3 cellular contexts compared by ENCODE assay signal in genomic region chr13:73048615-73049014, GRCh38. TPM values are rescaled to one million over a fixed set of nuclear protein-coding genes. Genes with fewer than 3 reads are reported as not detected.
A peak's percentile ranks its signal among the peaks of the same experiment; 100 is the strongest.
DNase-seq lines count a peak whose midpoint lies in the region; ATAC-seq, FAIRE-seq and TF ChIP-seq lines count a peak whose summit lies in the region.
"Not testable (repeated sequence)": the region's sequence is repeated elsewhere in the genome, so short reads cannot be mapped to it uniquely, and the experiment has no call there.

No MANE protein-coding gene starts in this region.

- H3K9me3 Mint-ChIP-seq in progenitor cell of endocrine pancreas (ENCODE audit: low read depth) = not testable (repeated sequence)

- H3K4me3 ChIP-seq in A549; HepG2 (replicated peaks in 1 of 3; ENCODE audit: insufficient read depth in 1 of 3, low read depth in 2 of 3, low read length in 3 of 3): not testable (repeated sequence)

- CTCF ChIA-PET in A549 (lab: Yijun Ruan, JAX) = interaction anchor here (1.0 to 1.3 kb wide), 2 partner anchors 9 to 206 kb away, joined by 3 read pairs; no protein-coding TSS in a partner anchor
- CTCF ChIA-PET in HepG2 (lab: Yijun Ruan, JAX; ENCODE audit: low intra/inter-chr PET ratio, low total read pairs) = not testable (repeated sequence)

- H3K4me1 ChIP-seq in A549 (peaks cover 24% of the 10 kb centered on the region), HepG2 (ENCODE audit: insufficient read depth, low read length) (peaks cover 12% of the 10 kb centered on the region)

- BruUV-seq in HepG2 (replicated peaks; lab: Mats Ljungman, UMichigan) = not testable (repeated sequence)

- intact Hi-C loops in HepG2 (cut with micrococcal nuclease; ENCODE audit: unreplicated experiment) = not testable (repeated sequence)

- not testable (repeated sequence) for H3K36me3 Mint-ChIP-seq in progenitor cell of endocrine pancreas (ENCODE audit: insufficient read depth)

- not testable (repeated sequence) for H3K4me2 ChIP-seq in A549; HepG2 (ENCODE audit: low read depth, low read length)

- in situ Hi-C loops in HepG2 (cut with HindIII; ENCODE audit: extremely low pct_ligation_motif_present, low pct_unique_long_range_greater_than_20kb) = not testable (repeated sequence)

- TF ChIP-seq POLR2A in A549 (IDR thresholded peaks at IDR 0.05; ENCODE audit: low read length); HepG2 (IDR thresholded peaks at IDR 0.05; ENCODE audit: insufficient read depth in 1 of 2, low read depth in 2 of 2, low read length in 2 of 2): not testable (repeated sequence)

- not testable (repeated sequence) for H2AFZ ChIP-seq in HepG2 (ENCODE audit: low read length)

- not testable (repeated sequence) for TF ChIP-seq CTCF in A549 (IDR thresholded peaks at IDR 0.05); HepG2 (CRISPR knock-in tag; IDR thresholded peaks at IDR 0.05); progenitor cell of endocrine pancreas (IDR thresholded peaks at IDR 0.05; ENCODE audit: unreplicated experiment)

- not testable (repeated sequence) for H3K27me3 Mint-ChIP-seq in progenitor cell of endocrine pancreas

- not testable (repeated sequence) for TF ChIP-seq RAD21 in A549 (conservative IDR thresholded peaks at IDR 0.05 in 1 of 2, IDR thresholded peaks at IDR 0.05 in 1 of 2); HepG2 (CRISPR knock-in tag; IDR thresholded peaks at IDR 0.05)

- FAIRE-seq in A549 (lab: Jason Lieb, UNC); HepG2 (lab: Jason Lieb, UNC): not testable (repeated sequence)

- not testable (repeated sequence) for H3K79me2 ChIP-seq in HepG2 (ENCODE audit: insufficient read depth, low read length)

- H3K9ac ChIP-seq in HepG2 (ENCODE audit: insufficient read depth, low read depth, low read length) = not testable (repeated sequence)

- H3K4me1 Mint-ChIP-seq in progenitor cell of endocrine pancreas (ENCODE audit: low read depth) = not testable (repeated sequence)

- not testable (repeated sequence) for ATAC-seq in A549
- ATAC-seq in HepG2 = peak; percentile 49; the same call in 2 of the 3 replicates

- H4K20me1 ChIP-seq in HepG2 (ENCODE audit: insufficient read depth, low read length) = not testable (repeated sequence)

- H3K27ac ChIP-seq in A549 = peak overlapping the region; percentile 17 to 54; a peak in 3 of 6 replicates
- not testable (repeated sequence) for H3K27ac ChIP-seq in HepG2 (ENCODE audit: extremely low read length, insufficient read depth, low read length)

- not testable (repeated sequence) for H3K4me3 Mint-ChIP-seq in progenitor cell of endocrine pancreas (ENCODE audit: low read depth)

- peak overlapping the region; percentile 62 for H3K27ac Mint-ChIP-seq in progenitor cell of endocrine pancreas

- POLR2A ChIA-PET in A549 (lab: Yijun Ruan, JAX); HepG2 (lab: Yijun Ruan, JAX): not testable (repeated sequence)

- 65% methylated on average over 2 of the region's 2 CpGs for WGBS in A549 (ENCODE audit: missing lambda C conversion rate)
- WGBS in HepG2 (ENCODE audit: low lambda C conversion rate) = 1% methylated on average over 2 of the region's 2 CpGs

- DNase-seq in A549 (ENCODE audit: low read depth in 1 of 2, low spot score in 1 of 2); progenitor cell of endocrine pancreas (ENCODE audit: low spot score, unreplicated experiment): not testable (repeated sequence)
- peak; percentile 28 for DNase-seq in HepG2 (ENCODE audit: low spot score)

- H3K27me3 ChIP-seq in HepG2 (ENCODE audit: control insufficient read depth in 1 of 2, insufficient read depth in 2 of 2, low read length in 2 of 2) = not testable (repeated sequence)

- TF ChIP-seq EP300 in A549 (IDR thresholded peaks at IDR 0.05); HepG2 (IDR thresholded peaks at IDR 0.05; ENCODE audit: low read depth in 2 of 2, low read length in 2 of 2); HepG2 (CRISPR knock-in tag; IDR thresholded peaks at IDR 0.05; ENCODE audit: borderline replicate concordance): not testable (repeated sequence)

- not testable (repeated sequence) for H3K36me3 ChIP-seq in HepG2 (replicated peaks in 1 of 2; ENCODE audit: control insufficient read depth in 1 of 2, insufficient read depth in 2 of 2, low read length in 2 of 2)

- H3K9me3 ChIP-seq in A549; HepG2 (ENCODE audit: low read length): not testable (repeated sequence)

TF ChIP-seq in HepG2, 621 proteins besides CTCF, POLR2A, EP300 and RAD21:
- TF ChIP-seq ZMYM3 (CRISPR knock-in tag; IDR thresholded peaks at IDR 0.05) = peak; percentile 64; the same call in 1 of the 2 replicates
- 0 out of 2 replicates have a peak, but pooled peaks have one; percentile 13 for TF ChIP-seq SAP130 (CRISPR knock-in tag; IDR thresholded peaks at IDR 0.05; ENCODE audit: low read depth)
- TF ChIP-seq BCL6 (CRISPR knock-in tag; IDR thresholded peaks at IDR 0.05) = peak; percentile 79
- peak; percentile 40; the same call in 1 of the 2 replicates for TF ChIP-seq ZNF460 (CRISPR knock-in tag; IDR thresholded peaks at IDR 0.05; ENCODE audit: borderline replicate concordance)
- 0 out of 2 replicates have a peak, but pooled peaks have one; percentile 48 for TF ChIP-seq RCOR2 (CRISPR knock-in tag; IDR thresholded peaks at IDR 0.05)
- TF ChIP-seq ZNF770 (CRISPR knock-in tag; IDR thresholded peaks at IDR 0.05) = peak; percentile 65; the same call in 1 of the 2 replicates

RNA-seq across cellular contexts. Expression of gene KLF5, which starts 10.2 kb away (rescaled TPM):
- 83.5 and 101 TPM in 2 replicates for polyA plus RNA-seq in A549 (2011; rRNA removed)
- polyA plus RNA-seq in A549 (2012; cell fraction: cytosol; rRNA removed) = 36.0 and 53.4 TPM in 2 replicates
- 36.0 and 38.1 TPM in 2 replicates for polyA plus RNA-seq in A549 (2012; cell fraction: nucleus; rRNA removed)
- polyA plus RNA-seq in A549 (2017; fragmentation: RNase III; extraction: RNeasy Plus Mini Kit Qiagen cat#74134 plus additional on column Dnase treatment) = 31.8 to 48.7 TPM (median 34.4 TPM) in 3 replicates
- 124 and 158 TPM in 2 replicates for polyA minus RNA-seq in A549 (2011; rRNA and poly(A)+ RNA removed)
- total RNA-seq in HepG2 (2016; rRNA removed; fragmentation: Illumina TruSeq; extraction: Trizol) = 0.52 and 1.7 TPM in 2 replicates
- 0.09 and 0.20 TPM in 2 replicates for total RNA-seq in HepG2 (2016; cell fraction: cytosol; rRNA removed; fragmentation: Illumina TruSeq; extraction: Trizol; ENCODE audit: low read depth)
- 0.58 and 1.3 TPM in 2 replicates for total RNA-seq in HepG2 (2016; cell fraction: insoluble cytoplasmic fraction; rRNA removed; fragmentation: Illumina TruSeq; extraction: Trizol)
- 0.46 and 0.62 TPM in 2 replicates for total RNA-seq in HepG2 (2016; cell fraction: membrane; rRNA removed; fragmentation: Illumina TruSeq; extraction: Trizol)
- total RNA-seq in HepG2 (2016; cell fraction: nucleus; rRNA removed; fragmentation: Illumina TruSeq; extraction: Trizol) = 0.66 and 1.5 TPM in 2 replicates
- polyA plus RNA-seq in HepG2 (2011; rRNA removed) = 7.1 and 9.2 TPM in 2 replicates
- polyA plus RNA-seq in HepG2 (2011; cell fraction: cytosol; rRNA removed) = 5.3 and 6.9 TPM in 2 replicates
- 4.8 and 5.5 TPM in 2 replicates for polyA plus RNA-seq in HepG2 (2011; cell fraction: nucleus; rRNA removed)
- polyA plus RNA-seq in HepG2 (2012) = 2.4 and 5.3 TPM in 2 replicates
- 0.11 and 0.15 TPM in 2 replicates for polyA plus RNA-seq in HepG2 (2016; cell fraction: cytosol; fragmentation: Illumina TruSeq; extraction: Trizol; ENCODE audit: low read depth)
- 1.6 and 2.0 TPM in 2 replicates for polyA plus RNA-seq in HepG2 (2016; cell fraction: insoluble cytoplasmic fraction; fragmentation: Illumina TruSeq; extraction: Trizol; ENCODE audit: low read depth)
- polyA plus RNA-seq in HepG2 (2016; cell fraction: membrane; fragmentation: Illumina TruSeq; extraction: Trizol; ENCODE audit: low read depth) = 0.45 and 0.58 TPM in 2 replicates
- polyA plus RNA-seq in HepG2 (2016; cell fraction: nucleus; fragmentation: Illumina TruSeq; extraction: Trizol; ENCODE audit: insufficient read depth, low read depth) = 1.8 and 2.4 TPM in 2 replicates
- polyA minus RNA-seq in HepG2 (2011; rRNA and poly(A)+ RNA removed; ENCODE audit: low replicate concordance) = 14.3 and 611 TPM in 2 replicates
- polyA minus RNA-seq in HepG2 (2011; cell fraction: cytosol; rRNA and poly(A)+ RNA removed) = 3.6 and 4.0 TPM in 2 replicates
- 6.2 and 7.8 TPM in 2 replicates for polyA minus RNA-seq in HepG2 (2011; cell fraction: nucleus; rRNA and poly(A)+ RNA removed)
- 111 and 119 TPM in 2 replicates for total RNA-seq in progenitor cell of endocrine pancreas

Comparison
In these comparisons a context has a peak if more than half of its experiments do, and no peak if none do; other contexts are left out.
1. RNA of gene KLF5, which starts 10.2 kb away (total RNA-seq): 111 to 119 TPM in progenitor cell of endocrine pancreas; 0.09 to 1.7 TPM in HepG2; every median in the first group is over 10 times any median in the second.